22 cellular contexts compared by ENCODE assay signal in genomic region chr1:12650001-12650421, GRCh38. TPM values are rescaled to one million over a fixed set of nuclear protein-coding genes. Genes with fewer than 3 reads are reported as not detected.
A peak's percentile ranks its signal among the peaks of the same experiment; 100 is the strongest.
DNase-seq lines count a peak whose midpoint lies in the region; ATAC-seq, FAIRE-seq and TF ChIP-seq lines count a peak whose summit lies in the region.
"Had no signal": no experiment of that assay in that cellular context is flagged by ENCODE, and none has a peak within 500 bp of the region (broad histone marks: within the 10 kb centered on the region; RNA-seq: fewer than 3 reads in every experiment).

No MANE protein-coding gene starts in this region.

- H3K36me3 ChIP-seq in astrocyte (ENCODE audit: insufficient read depth, low read length) (no peaks in the 10 kb centered on the region), HepG2 (replicated peaks in 1 of 2; ENCODE audit: control insufficient read depth in 1 of 2, insufficient read depth in 2 of 2, low read length in 2 of 2) (no peaks in the 10 kb centered on the region), kidney (ENCODE audit: control insufficient read depth in 1 of 2, insufficient read depth in 2 of 2, low read length in 2 of 2) (no peaks in the 10 kb centered on the region)
- H3K36me3 ChIP-seq: gastrocnemius medialis had no signal

- H3K4me3 ChIP-seq in astrocyte (ENCODE audit: insufficient read depth, low read depth, low read length) (no peak overlapping the region), fibroblast of villous mesenchyme (ENCODE audit: low read depth, low read length) (no peak overlapping the region), dorsolateral prefrontal cortex (no peak overlapping the region), HepG2 (replicated peaks in 1 of 3; ENCODE audit: insufficient read depth in 1 of 3, low read depth in 2 of 3, low read length in 3 of 3) (no peak overlapping the region), kidney (ENCODE audit: low read length in 2 of 2) (no peak overlapping the region)
- H3K4me3 ChIP-seq: gastrocnemius medialis, testis had no signal

- ATAC-seq in HepG2, result no peak
- ATAC-seq: effector memory CD8-positive, alpha-beta T cell; gastrocnemius medialis had no signal

- H3K4me3 Mint-ChIP-seq in astrocyte (ENCODE audit: unreplicated experiment) (no peak overlapping the region), progenitor cell of endocrine pancreas (ENCODE audit: low read depth) (no peak overlapping the region)
- H3K4me3 Mint-ChIP-seq: activated naive CD4-positive, alpha-beta T cell treated with anti-CD3 and anti-CD28 coated beads, Interleukin-2, amount 50 U/mL, for 24 hours; activated T-cell treated with anti-CD3 and anti-CD28 coated beads, Interleukin-2, amount 50 U/mL, for 24 hours; effector memory CD8-positive, alpha-beta T cell had no signal

- FAIRE-seq in astrocyte (lab: Jason Lieb, UNC) (no peak), HepG2 (lab: Jason Lieb, UNC) (no peak), kidney (lab: Jason Lieb, UNC) (no peak)
- FAIRE-seq: RCC 7860 had no signal

- H3K9ac ChIP-seq in astrocyte (ENCODE audit: low read length), result no peak overlapping the region
- no peak overlapping the region for H3K9ac ChIP-seq in HepG2 (ENCODE audit: insufficient read depth, low read depth, low read length)
- no peak overlapping the region for H3K9ac ChIP-seq in kidney (ENCODE audit: low read length in 2 of 2)

- H3K9me3 Mint-ChIP-seq in astrocyte (ENCODE audit: unreplicated experiment), result peaks cover 2% of the 10 kb centered on the region
- peaks cover 4% of the 10 kb centered on the region for H3K9me3 Mint-ChIP-seq in progenitor cell of endocrine pancreas (ENCODE audit: low read depth)
- H3K9me3 Mint-ChIP-seq: activated naive CD4-positive, alpha-beta T cell treated with anti-CD3 and anti-CD28 coated beads, Interleukin-2, amount 50 U/mL, for 24 hours; activated T-cell treated with anti-CD3 and anti-CD28 coated beads, Interleukin-2, amount 50 U/mL, for 24 hours; effector memory CD8-positive, alpha-beta T cell had no signal

- H3K27ac ChIP-seq in astrocyte (ENCODE audit: low read depth, low read length) (no peak overlapping the region), dorsolateral prefrontal cortex (no peak overlapping the region), HepG2 (ENCODE audit: extremely low read length, insufficient read depth, low read length) (no peak overlapping the region), kidney (ENCODE audit: low read depth in 2 of 2, low read length in 2 of 2) (peak overlapping the region in 1 of 2 donors; percentile 15)
- H3K27ac ChIP-seq: gastrocnemius medialis, testis had no signal

- H3K36me3 Mint-ChIP-seq in astrocyte (ENCODE audit: low read depth, unreplicated experiment) (no peaks in the 10 kb centered on the region), progenitor cell of endocrine pancreas (ENCODE audit: insufficient read depth) (peaks cover 5% of the 10 kb centered on the region)
- H3K36me3 Mint-ChIP-seq: activated naive CD4-positive, alpha-beta T cell treated with anti-CD3 and anti-CD28 coated beads, Interleukin-2, amount 50 U/mL, for 24 hours had no signal

- H3K27ac Mint-ChIP-seq in astrocyte (ENCODE audit: unreplicated experiment) (no peak overlapping the region), progenitor cell of endocrine pancreas (peak overlapping the region; percentile 4)
- H3K27ac Mint-ChIP-seq: activated naive CD4-positive, alpha-beta T cell treated with anti-CD3 and anti-CD28 coated beads, Interleukin-2, amount 50 U/mL, for 24 hours; activated T-cell treated with anti-CD3 and anti-CD28 coated beads, Interleukin-2, amount 50 U/mL, for 24 hours; effector memory CD8-positive, alpha-beta T cell had no signal

- TF ChIP-seq POLR2A in HepG2 (IDR thresholded peaks at IDR 0.05; ENCODE audit: insufficient read depth in 1 of 2, low read depth in 2 of 2, low read length in 2 of 2), result no peak

- H3K27me3 ChIP-seq in astrocyte (ENCODE audit: insufficient read depth, low read length) (no peaks in the 10 kb centered on the region), dorsolateral prefrontal cortex (peaks cover 0 to 7% (median 0%) of the 10 kb centered on the region in 45 donors), HepG2 (ENCODE audit: control insufficient read depth in 1 of 2, insufficient read depth in 2 of 2, low read length in 2 of 2) (peaks cover 0 to 30% of the 10 kb centered on the region in 2 experiments; a peak in 4 of 5 replicates)
- H3K27me3 ChIP-seq: gastrocnemius medialis, testis had no signal

- WGBS in HepG2 (ENCODE audit: low lambda C conversion rate), result 25% methylated on average over 5 of the region's 5 CpGs

- no peaks in the 10 kb centered on the region for H4K20me1 ChIP-seq in astrocyte (ENCODE audit: insufficient read depth, low read length)
- no peaks in the 10 kb centered on the region for H4K20me1 ChIP-seq in HepG2 (ENCODE audit: insufficient read depth, low read length)

- H3K79me2 ChIP-seq in astrocyte (ENCODE audit: insufficient read depth, low read length), result no peaks in the 10 kb centered on the region
- H3K79me2 ChIP-seq in HepG2 (ENCODE audit: insufficient read depth, low read length), result no peaks in the 10 kb centered on the region

- TF ChIP-seq CTCF in astrocyte (IDR thresholded peaks at IDR 0.05; ENCODE audit: insufficient read depth, low read depth, low read length), result no peak
- TF ChIP-seq CTCF in fibroblast of villous mesenchyme (IDR thresholded peaks at IDR 0.05; ENCODE audit: insufficient read depth, low read depth, low read length), result no peak
- no peak for TF ChIP-seq CTCF in progenitor cell of endocrine pancreas (IDR thresholded peaks at IDR 0.05; ENCODE audit: unreplicated experiment)
- TF ChIP-seq CTCF in dorsolateral prefrontal cortex (IDR thresholded peaks at IDR 0.05 in 54 of 56, conservative IDR thresholded peaks at IDR 0.05 in 2 of 56; ENCODE audit: low read depth in 1 of 56, partially characterized antibody in 56 of 56), result no peak
- TF ChIP-seq CTCF in HepG2 (CRISPR knock-in tag; IDR thresholded peaks at IDR 0.05), result no peak
- no peak for TF ChIP-seq CTCF in kidney (IDR thresholded peaks at IDR 0.05; ENCODE audit: borderline replicate concordance, extremely low read depth, insufficient read depth)

- in situ Hi-C loops in HepG2 (cut with HindIII; ENCODE audit: extremely low pct_ligation_motif_present, low pct_unique_long_range_greater_than_20kb), result loop anchor here (10.0 to 25.0 kb wide), 2 partner anchors 375 to 538 kb away; no protein-coding TSS in a partner anchor

- TF ChIP-seq RAD21 in HepG2 (CRISPR knock-in tag; IDR thresholded peaks at IDR 0.05), result no peak

- H3K27me3 Mint-ChIP-seq in astrocyte (ENCODE audit: low read depth, unreplicated experiment), result peaks cover 21% of the 10 kb centered on the region
- H3K27me3 Mint-ChIP-seq in progenitor cell of endocrine pancreas, result no peaks in the 10 kb centered on the region
- H3K27me3 Mint-ChIP-seq: activated naive CD4-positive, alpha-beta T cell treated with anti-CD3 and anti-CD28 coated beads, Interleukin-2, amount 50 U/mL, for 24 hours had no signal

- BruUV-seq in HepG2 (replicated peaks; lab: Mats Ljungman, UMichigan), result no TSS peak

- H3K4me1 Mint-ChIP-seq in astrocyte (ENCODE audit: low read depth, unreplicated experiment) (no peaks in the 10 kb centered on the region), progenitor cell of endocrine pancreas (ENCODE audit: low read depth) (peaks cover 30% of the 10 kb centered on the region)
- H3K4me1 Mint-ChIP-seq: activated naive CD4-positive, alpha-beta T cell treated with anti-CD3 and anti-CD28 coated beads, Interleukin-2, amount 50 U/mL, for 24 hours had no signal

- DNase-seq in GM04503 (ENCODE audit: low read depth), result peak; percentile 39
- DNase-seq in astrocyte (ENCODE audit: low read depth), result peak; percentile 90
- DNase-seq in fibroblast of villous mesenchyme (ENCODE audit: low read depth), result peak; percentile 93
- DNase-seq in progenitor cell of endocrine pancreas (ENCODE audit: low spot score, unreplicated experiment), result no peak
- DNase-seq in dorsolateral prefrontal cortex, result no peak
- DNase-seq in HepG2 (ENCODE audit: low spot score), result no peak
- DNase-seq in NCI-H187 (lab: John Stamatoyannopoulos, UW), result no peak
- DNase-seq in kidney, result no peak
- DNase-seq: activated CD4-positive, alpha-beta T cell treated with anti-CD3 and anti-CD28 coated beads, Interleukin-2, amount 50 U/mL, for 48 hours; activated T-cell treated with anti-CD3 and anti-CD28 coated beads, Interleukin-2, amount 50 U/mL, for 24 hours; caudate nucleus; DMS53; effector memory CD8-positive, alpha-beta T cell; gastrocnemius medialis; mammary epithelial cell; NCI-H1092; NCI-H82; stimulated activated CD4-positive, alpha-beta T cell treated with anti-CD3 and anti-CD28 coated beads, Interleukin-4, amount 100 ng/mL, for 4 hours; testis had no signal

- CTCF ChIA-PET in HepG2 (lab: Yijun Ruan, JAX; ENCODE audit: low intra/inter-chr PET ratio, low total read pairs), result no interaction called here

- intact Hi-C loops in dorsolateral prefrontal cortex (cut with DNase I), result no loop called here
- intact Hi-C loops in HepG2 (cut with micrococcal nuclease; ENCODE audit: unreplicated experiment), result no loop called here
- intact Hi-C loops in kidney (cut with DNase I), result loop anchor here (10.0 kb wide), 1 partner anchor 335 kb away; no protein-coding TSS in a partner anchor

- H3K4me2 ChIP-seq in astrocyte (ENCODE audit: low read length) (no peak overlapping the region), HepG2 (ENCODE audit: low read depth, low read length) (no peak overlapping the region)

- POLR2A ChIA-PET in HepG2 (lab: Yijun Ruan, JAX), result interaction anchor here (1.0 kb wide), 1 partner anchor 19 kb away, joined by 3 read pairs; no protein-coding TSS in a partner anchor

- H2AFZ ChIP-seq in astrocyte (ENCODE audit: low read depth, low read length), result no peak overlapping the region
- no peak overlapping the region for H2AFZ ChIP-seq in HepG2 (ENCODE audit: low read length)

- TF ChIP-seq EP300 in HepG2 (IDR thresholded peaks at IDR 0.05; ENCODE audit: low read depth in 2 of 2, low read length in 2 of 2) (no peak), HepG2 (CRISPR knock-in tag; IDR thresholded peaks at IDR 0.05; ENCODE audit: borderline replicate concordance) (no peak)

- H3K4me1 ChIP-seq in astrocyte (ENCODE audit: insufficient read depth, low read length), result no peaks in the 10 kb centered on the region
- peaks cover 12% of the 10 kb centered on the region for H3K4me1 ChIP-seq in HepG2 (ENCODE audit: insufficient read depth, low read length)
- H3K4me1 ChIP-seq in kidney (ENCODE audit: control insufficient read depth in 1 of 2, insufficient read depth in 1 of 2, low read depth in 1 of 2, low read length in 2 of 2), result no peaks in the 10 kb centered on the region
- H3K4me1 ChIP-seq: gastrocnemius medialis, testis had no signal

- H3K9me3 ChIP-seq in astrocyte (ENCODE audit: insufficient read depth, low read depth, low read length), result no peaks in the 10 kb centered on the region
- no peaks in the 10 kb centered on the region for H3K9me3 ChIP-seq in HepG2 (ENCODE audit: low read length)
- H3K9me3 ChIP-seq in kidney (ENCODE audit: control insufficient read depth in 1 of 2, low read length in 2 of 2), result no peaks in the 10 kb centered on the region
- H3K9me3 ChIP-seq: gastrocnemius medialis, testis had no signal

RNA-seq across cellular contexts. Expression of gene AADACL4, which starts 6.1 kb away (rescaled TPM):
- total RNA-seq in astrocyte, result not detected in 2 replicates
- 0.43 TPM in 1 of 2 replicates, not detected in the other for total RNA-seq in fibroblast of villous mesenchyme
- total RNA-seq in progenitor cell of endocrine pancreas, result 0.24 TPM in 2 replicates
- total RNA-seq in dorsolateral prefrontal cortex, result not detected
- not detected in 2 replicates for total RNA-seq in HepG2 (2016; rRNA removed; fragmentation: Illumina TruSeq; extraction: Trizol)
- not detected in 2 replicates for total RNA-seq in HepG2 (2016; cell fraction: cytosol; rRNA removed; fragmentation: Illumina TruSeq; extraction: Trizol; ENCODE audit: low read depth)
- total RNA-seq in HepG2 (2016; cell fraction: insoluble cytoplasmic fraction; rRNA removed; fragmentation: Illumina TruSeq; extraction: Trizol), result not detected in 2 replicates
- total RNA-seq in HepG2 (2016; cell fraction: membrane; rRNA removed; fragmentation: Illumina TruSeq; extraction: Trizol), result not detected in 2 replicates
- total RNA-seq in HepG2 (2016; cell fraction: nucleus; rRNA removed; fragmentation: Illumina TruSeq; extraction: Trizol), result not detected in 2 replicates
- not detected in 2 replicates for polyA plus RNA-seq in HepG2 (2011; rRNA removed)
- not detected in 2 replicates for polyA plus RNA-seq in HepG2 (2011; cell fraction: cytosol; rRNA removed)
- polyA plus RNA-seq in HepG2 (2011; cell fraction: nucleus; rRNA removed), result not detected in 2 replicates
- not detected in 2 replicates for polyA plus RNA-seq in HepG2 (2012)
- not detected in 2 replicates for polyA plus RNA-seq in HepG2 (2016; cell fraction: cytosol; fragmentation: Illumina TruSeq; extraction: Trizol; ENCODE audit: low read depth)
- not detected in 2 replicates for polyA plus RNA-seq in HepG2 (2016; cell fraction: insoluble cytoplasmic fraction; fragmentation: Illumina TruSeq; extraction: Trizol; ENCODE audit: low read depth)
- not detected in 2 replicates for polyA plus RNA-seq in HepG2 (2016; cell fraction: membrane; fragmentation: Illumina TruSeq; extraction: Trizol; ENCODE audit: low read depth)
- not detected in 2 replicates for polyA plus RNA-seq in HepG2 (2016; cell fraction: nucleus; fragmentation: Illumina TruSeq; extraction: Trizol; ENCODE audit: insufficient read depth, low read depth)
- not detected in 2 replicates for polyA minus RNA-seq in HepG2 (2011; rRNA and poly(A)+ RNA removed; ENCODE audit: low replicate concordance)
- not detected in 2 replicates for polyA minus RNA-seq in HepG2 (2011; cell fraction: cytosol; rRNA and poly(A)+ RNA removed)
- not detected in 2 replicates for polyA minus RNA-seq in HepG2 (2011; cell fraction: nucleus; rRNA and poly(A)+ RNA removed)
- 0.16 TPM for total RNA-seq in kidney
- 0.58 TPM for polyA plus RNA-seq in kidney (ENCODE audit: insufficient read depth, low read depth, low replicate concordance)
- total RNA-seq: gastrocnemius medialis, mammary epithelial cell, testis had no signal
- polyA plus RNA-seq: mammary epithelial cell, neural cell had no signal

RNA-seq across cellular contexts. Expression of gene DHRS3, which starts 32.0 kb away (rescaled TPM):
- total RNA-seq in astrocyte (3.2 and 3.4 TPM in 2 replicates), fibroblast of villous mesenchyme (84.1 and 137 TPM in 2 replicates), progenitor cell of endocrine pancreas (176 and 214 TPM in 2 replicates), dorsolateral prefrontal cortex (10 to 100 TPM; 19.3 to 58.1 (median 31.3) TPM), HepG2 (2016; rRNA removed; fragmentation: Illumina TruSeq; extraction: Trizol) (30.5 and 48.5 TPM in 2 replicates), kidney (44.8 TPM)
- 25.5 and 27.3 TPM in 2 replicates for total RNA-seq in HepG2 (2016; cell fraction: cytosol; rRNA removed; fragmentation: Illumina TruSeq; extraction: Trizol; ENCODE audit: low read depth)
- total RNA-seq in HepG2 (2016; cell fraction: insoluble cytoplasmic fraction; rRNA removed; fragmentation: Illumina TruSeq; extraction: Trizol), result 26.6 and 52.7 TPM in 2 replicates
- total RNA-seq in HepG2 (2016; cell fraction: membrane; rRNA removed; fragmentation: Illumina TruSeq; extraction: Trizol), result 29.7 and 30.7 TPM in 2 replicates
- total RNA-seq in HepG2 (2016; cell fraction: nucleus; rRNA removed; fragmentation: Illumina TruSeq; extraction: Trizol), result 41.7 and 48.7 TPM in 2 replicates
- polyA plus RNA-seq in HepG2 (2011; rRNA removed) (90.5 and 107 TPM in 2 replicates), kidney (ENCODE audit: insufficient read depth, low read depth, low replicate concordance) (97.1 TPM)
- 85.8 and 93.3 TPM in 2 replicates for polyA plus RNA-seq in HepG2 (2011; cell fraction: cytosol; rRNA removed)
- polyA plus RNA-seq in HepG2 (2011; cell fraction: nucleus; rRNA removed), result 96.4 and 100 TPM in 2 replicates
- 60.3 and 66.6 TPM in 2 replicates for polyA plus RNA-seq in HepG2 (2012)
- 7.8 TPM in 2 replicates for polyA plus RNA-seq in HepG2 (2016; cell fraction: cytosol; fragmentation: Illumina TruSeq; extraction: Trizol; ENCODE audit: low read depth)
- polyA plus RNA-seq in HepG2 (2016; cell fraction: insoluble cytoplasmic fraction; fragmentation: Illumina TruSeq; extraction: Trizol; ENCODE audit: low read depth), result 18.9 and 21.8 TPM in 2 replicates
- 13.0 and 14.3 TPM in 2 replicates for polyA plus RNA-seq in HepG2 (2016; cell fraction: membrane; fragmentation: Illumina TruSeq; extraction: Trizol; ENCODE audit: low read depth)
- polyA plus RNA-seq in HepG2 (2016; cell fraction: nucleus; fragmentation: Illumina TruSeq; extraction: Trizol; ENCODE audit: insufficient read depth, low read depth), result 64.9 and 66.2 TPM in 2 replicates
- 17.4 and 446 TPM in 2 replicates for polyA minus RNA-seq in HepG2 (2011; rRNA and poly(A)+ RNA removed; ENCODE audit: low replicate concordance)
- polyA minus RNA-seq in HepG2 (2011; cell fraction: cytosol; rRNA and poly(A)+ RNA removed), result 107 and 116 TPM in 2 replicates
- 65.1 and 73.6 TPM in 2 replicates for polyA minus RNA-seq in HepG2 (2011; cell fraction: nucleus; rRNA and poly(A)+ RNA removed)

Comparison
In these comparisons a context has a peak if more than half of its experiments do, and no peak if none do; other contexts are left out.
1. DNase-seq: peak in GM04503 (single experiment), astrocyte (single experiment) and fibroblast of villous mesenchyme (single experiment); none in progenitor cell of endocrine pancreas (single experiment), dorsolateral prefrontal cortex (0 of 10), HepG2 (single experiment), NCI-H187 (0 of 2) and kidney (single experiment).